ENCODE assay signal across 13 cellular contexts in the genomic region with DNA sequence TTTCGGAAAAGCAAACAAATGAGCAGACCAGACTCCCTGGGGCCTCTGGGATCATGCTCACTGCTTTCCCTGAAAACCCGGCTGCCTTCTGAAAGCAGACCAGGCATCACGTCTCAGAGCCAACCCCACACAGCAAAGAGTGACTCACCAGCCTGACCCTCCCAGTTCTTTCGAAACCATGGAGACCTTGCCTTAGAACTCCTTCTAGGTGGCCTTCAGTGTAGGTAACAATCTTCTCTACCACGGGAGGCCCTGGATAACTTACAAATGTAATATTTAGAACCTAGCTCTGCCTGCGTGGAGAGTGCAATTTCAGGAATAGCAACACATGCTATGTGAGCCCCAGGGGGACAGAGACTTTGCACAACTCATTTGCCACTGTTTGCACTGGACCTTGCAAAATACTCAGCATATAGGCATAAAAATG.
DNase-seq lines count a peak whose midpoint lies in the region; ATAC-seq, FAIRE-seq and TF ChIP-seq lines count a peak whose summit lies in the region.
"Had no signal": no experiment of that assay in that cellular context is flagged by ENCODE, and none has a peak within 500 bp of the region (broad histone marks: within the 10 kb centered on the region; RNA-seq: fewer than 3 reads in every experiment).

No MANE protein-coding gene starts in this region.

- H3K4me1 ChIP-seq in pancreas, result no peaks in the 10 kb centered on the region
- H3K4me1 ChIP-seq in effector memory CD4-positive, alpha-beta T cell (ENCODE audit: control insufficient read depth, insufficient read depth, low read length, poor library complexity, severe bottlenecking), result no peaks in the 10 kb centered on the region

- no peaks in the 10 kb centered on the region for H3K27me3 ChIP-seq in pancreas
- no peaks in the 10 kb centered on the region for H3K27me3 ChIP-seq in effector memory CD4-positive, alpha-beta T cell (replicated peaks; ENCODE audit: control insufficient read depth, insufficient read depth, low read length, poor library complexity, severe bottlenecking)

- no peaks in the 10 kb centered on the region for H3K9me3 ChIP-seq in pancreas
- H3K9me3 ChIP-seq in effector memory CD4-positive, alpha-beta T cell (ENCODE audit: control insufficient read depth, low read length), result no peaks in the 10 kb centered on the region

- no peak for FAIRE-seq in pancreas (lab: Jason Lieb, UNC)
- FAIRE-seq: H1 had no signal

- H3K36me3 ChIP-seq in pancreas, result no peaks in the 10 kb centered on the region
- no peaks in the 10 kb centered on the region for H3K36me3 ChIP-seq in effector memory CD4-positive, alpha-beta T cell (ENCODE audit: control insufficient read depth, insufficient read depth, low read length)

- H3K4me3 ChIP-seq in epithelial cell of proximal tubule (ENCODE audit: low read depth, low read length) (no peak overlapping the region), pancreas (no peak overlapping the region)
- H3K4me3 ChIP-seq in effector memory CD4-positive, alpha-beta T cell (ENCODE audit: insufficient read depth, low read depth, low read length, poor library complexity, severe bottlenecking), result no peak overlapping the region

- TF ChIP-seq CTCF in epithelial cell of proximal tubule (conservative IDR thresholded peaks at IDR 0.05; ENCODE audit: low read depth, low read length) (no peak), pancreas (IDR thresholded peaks at IDR 0.05) (no peak)

- DNase-seq in DMS53 (lab: John Stamatoyannopoulos, UW) (peak; percentile 22), DMS53 treated with DMSO at 0.1 percent for 48 hours (lab: John Stamatoyannopoulos, UW; ENCODE audit: unreplicated experiment) (no peak), NCI-H460 (ENCODE audit: extremely low read depth, low read depth) (peak; percentile 15), epithelial cell of proximal tubule (ENCODE audit: low read depth) (peak; percentile 23), pancreas (peak in 1 of 6 donors; percentile 46), activated T-cell treated with anti-CD3 and anti-CD28 coated beads for 4 hours (no peak)
- DNase-seq in effector memory CD4-positive, alpha-beta T cell, result no peak
- DNase-seq: effector memory CD8-positive, alpha-beta T cell; NCI-H146; stimulated activated CD4-positive, alpha-beta T cell treated with anti-CD3 and anti-CD28 coated beads, Interleukin-2, amount 100 ng/mL, for 24 hours had no signal

- no peak overlapping the region for H3K27ac ChIP-seq in pancreas
- no peak overlapping the region for H3K27ac ChIP-seq in effector memory CD4-positive, alpha-beta T cell (ENCODE audit: insufficient read depth, low read length, poor library complexity, severe bottlenecking)
- H3K27ac ChIP-seq: 22Rv1 had no signal

- intact Hi-C loops in pancreas (cut with DNase I), result no loop called here

- whole genome bisulfite sequencing in pancreas, 2 donors, result 69 to 80% methylated on average over 6 of the region's 6 CpGs

- ATAC-seq in pancreas (peak in 3 of 4 donors; percentile 50 to 77 (median 70)), HG02571 (IDR thresholded peaks at IDR 0.05; ENCODE audit: unreplicated experiment) (no peak)
- ATAC-seq: effector memory CD8-positive, alpha-beta T cell had no signal

Comparison
In these comparisons a context has a peak if more than half of its experiments do, and no peak if none do; other contexts are left out.
1. DNase-seq: peak in DMS53 (single experiment), NCI-H460 (single experiment) and epithelial cell of proximal tubule (single experiment); none in DMS53 treated with DMSO at 0.1 percent for 48 hours (single experiment), effector memory CD4-positive, alpha-beta T cell (0 of 3) and activated T-cell treated with anti-CD3 and anti-CD28 coated beads for 4 hours (single experiment).